In the genomic region with DNA sequence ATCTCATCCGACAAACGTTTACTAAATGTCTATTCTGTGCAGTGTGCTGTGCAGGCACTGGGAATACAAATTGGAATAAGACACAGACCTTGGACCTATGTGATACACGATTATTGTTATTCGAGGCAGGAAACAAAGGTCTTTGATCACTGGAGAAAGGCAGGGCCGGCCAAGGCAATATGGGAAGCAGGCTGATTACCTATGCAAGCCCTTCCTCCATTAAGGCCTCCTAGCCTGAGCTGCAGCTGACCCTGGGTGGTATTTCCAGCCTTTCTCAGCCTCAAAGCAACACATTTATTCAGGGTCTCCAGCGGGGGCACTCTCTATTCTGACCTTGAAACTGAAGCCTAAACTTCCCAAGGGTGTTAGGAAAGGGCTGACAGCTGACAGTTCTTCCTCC, we compare ENCODE assay signal across 1 cellular context.
TF ChIP-seq lines count a peak whose summit lies in the region.

No MANE protein-coding gene starts in this region.

TF ChIP-seq in H1, 55 proteins besides CTCF, POLR2A, EP300 and RAD21:
- no peak for TF ChIP-seq BCL11A (IDR thresholded peaks at IDR 0.05; ENCODE audit: low read depth in 2 of 2, low read length in 2 of 2)
- TF ChIP-seq RBBP5 (IDR thresholded peaks at IDR 0.05; ENCODE audit: borderline replicate concordance, low read depth, low read length): no peak
- TF ChIP-seq JUN (IDR thresholded peaks at IDR 0.05; ENCODE audit: low read depth, low read length): no peak
- TF ChIP-seq SRF (IDR thresholded peaks at IDR 0.05; ENCODE audit: low read depth, low read length): no peak
- no peak for TF ChIP-seq MAFK (IDR thresholded peaks at IDR 0.05; ENCODE audit: low read depth, low read length)
- no peak for TF ChIP-seq SIN3A (conservative IDR thresholded peaks at IDR 0.05 in 1 of 2, IDR thresholded peaks at IDR 0.05 in 1 of 2; ENCODE audit: low read depth in 1 of 2, low read length in 2 of 2)
- TF ChIP-seq ASH2L (IDR thresholded peaks at IDR 0.05; ENCODE audit: low read length): no peak
- no peak for TF ChIP-seq SP2 (IDR thresholded peaks at IDR 0.05; ENCODE audit: low read length)
- TF ChIP-seq SIX5 (IDR thresholded peaks at IDR 0.05; ENCODE audit: low read depth, low read length): no peak
- TF ChIP-seq SP4 (IDR thresholded peaks at IDR 0.05; ENCODE audit: low read length): no peak
- TF ChIP-seq CBX5 (IDR thresholded peaks at IDR 0.05; ENCODE audit: low read depth, low read length): no peak
- TF ChIP-seq TEAD4 (IDR thresholded peaks at IDR 0.05; ENCODE audit: low read depth, low read length): no peak
